1 cellular context compared by ENCODE assay signal in the genomic region with DNA sequence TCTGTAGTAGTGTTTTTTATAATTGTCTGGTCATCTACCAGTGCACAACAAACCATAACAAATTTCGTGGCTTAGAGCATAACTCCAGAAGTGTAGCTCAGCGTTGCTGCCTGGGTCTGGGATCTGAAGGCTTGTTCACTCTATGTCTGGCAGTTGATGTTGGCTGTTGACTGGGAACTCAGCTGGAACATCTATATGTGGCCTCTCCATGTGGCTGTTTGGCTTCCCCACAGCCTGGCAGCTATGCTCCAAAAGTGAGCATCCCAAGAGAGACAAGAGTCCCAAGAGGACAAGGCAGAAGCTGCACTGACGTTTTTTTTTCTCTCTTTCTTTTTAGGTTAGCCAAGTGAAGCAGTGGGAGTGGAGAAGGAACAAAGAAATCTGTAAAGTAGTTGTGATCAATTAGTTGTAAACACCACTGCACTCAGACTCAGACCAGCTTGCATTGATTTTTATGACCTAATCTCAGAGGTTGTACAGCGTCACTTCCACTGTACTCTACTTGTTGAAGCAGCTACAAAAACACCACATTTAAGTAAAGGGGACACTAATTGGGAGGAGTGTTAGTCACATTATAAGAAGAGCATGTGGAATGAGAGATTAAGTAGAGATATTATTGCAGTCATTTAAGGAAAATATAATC.
TF ChIP-seq lines count a peak whose summit lies in the region.

No MANE protein-coding gene starts in this region.

TF ChIP-seq in K562, 482 proteins besides CTCF, POLR2A, EP300 and RAD21:
- TF ChIP-seq DPF2 (IDR thresholded peaks at IDR 0.05) = no peak
- TF ChIP-seq, protein P1, sequence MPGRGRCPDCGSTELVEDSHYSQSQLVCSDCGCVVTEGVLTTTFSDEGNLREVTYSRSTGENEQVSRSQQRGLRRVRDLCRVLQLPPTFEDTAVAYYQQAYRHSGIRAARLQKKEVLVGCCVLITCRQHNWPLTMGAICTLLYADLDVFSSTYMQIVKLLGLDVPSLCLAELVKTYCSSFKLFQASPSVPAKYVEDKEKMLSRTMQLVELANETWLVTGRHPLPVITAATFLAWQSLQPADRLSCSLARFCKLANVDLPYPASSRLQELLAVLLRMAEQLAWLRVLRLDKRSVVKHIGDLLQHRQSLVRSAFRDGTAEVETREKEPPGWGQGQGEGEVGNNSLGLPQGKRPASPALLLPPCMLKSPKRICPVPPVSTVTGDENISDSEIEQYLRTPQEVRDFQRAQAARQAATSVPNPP (IDR thresholded peaks at IDR 0.05; ENCODE audit: borderline replicate concordance, insufficient read depth, insufficient read length) = no peak
- TF ChIP-seq, protein P2, sequence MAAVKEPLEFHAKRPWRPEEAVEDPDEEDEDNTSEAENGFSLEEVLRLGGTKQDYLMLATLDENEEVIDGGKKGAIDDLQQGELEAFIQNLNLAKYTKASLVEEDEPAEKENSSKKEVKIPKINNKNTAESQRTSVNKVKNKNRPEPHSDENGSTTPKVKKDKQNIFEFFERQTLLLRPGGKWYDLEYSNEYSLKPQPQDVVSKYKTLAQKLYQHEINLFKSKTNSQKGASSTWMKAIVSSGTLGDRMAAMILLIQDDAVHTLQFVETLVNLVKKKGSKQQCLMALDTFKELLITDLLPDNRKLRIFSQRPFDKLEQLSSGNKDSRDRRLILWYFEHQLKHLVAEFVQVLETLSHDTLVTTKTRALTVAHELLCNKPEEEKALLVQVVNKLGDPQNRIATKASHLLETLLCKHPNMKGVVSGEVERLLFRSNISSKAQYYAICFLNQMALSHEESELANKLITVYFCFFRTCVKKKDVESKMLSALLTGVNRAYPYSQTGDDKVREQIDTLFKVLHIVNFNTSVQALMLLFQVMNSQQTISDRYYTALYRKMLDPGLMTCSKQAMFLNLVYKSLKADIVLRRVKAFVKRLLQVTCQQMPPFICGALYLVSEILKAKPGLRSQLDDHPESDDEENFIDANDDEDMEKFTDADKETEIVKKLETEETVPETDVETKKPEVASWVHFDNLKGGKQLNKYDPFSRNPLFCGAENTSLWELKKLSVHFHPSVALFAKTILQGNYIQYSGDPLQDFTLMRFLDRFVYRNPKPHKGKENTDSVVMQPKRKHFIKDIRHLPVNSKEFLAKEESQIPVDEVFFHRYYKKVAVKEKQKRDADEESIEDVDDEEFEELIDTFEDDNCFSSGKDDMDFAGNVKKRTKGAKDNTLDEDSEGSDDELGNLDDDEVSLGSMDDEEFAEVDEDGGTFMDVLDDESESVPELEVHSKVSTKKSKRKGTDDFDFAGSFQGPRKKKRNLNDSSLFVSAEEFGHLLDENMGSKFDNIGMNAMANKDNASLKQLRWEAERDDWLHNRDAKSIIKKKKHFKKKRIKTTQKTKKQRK (IDR thresholded peaks at IDR 0.05; ENCODE audit: borderline replicate concordance, low read depth, low read length) = no peak
- no peak for TF ChIP-seq CHCHD3 (CRISPR knock-in tag; IDR thresholded peaks at IDR 0.05)
- no peak for TF ChIP-seq ARID1B (IDR thresholded peaks at IDR 0.05)
- TF ChIP-seq, protein P3, sequence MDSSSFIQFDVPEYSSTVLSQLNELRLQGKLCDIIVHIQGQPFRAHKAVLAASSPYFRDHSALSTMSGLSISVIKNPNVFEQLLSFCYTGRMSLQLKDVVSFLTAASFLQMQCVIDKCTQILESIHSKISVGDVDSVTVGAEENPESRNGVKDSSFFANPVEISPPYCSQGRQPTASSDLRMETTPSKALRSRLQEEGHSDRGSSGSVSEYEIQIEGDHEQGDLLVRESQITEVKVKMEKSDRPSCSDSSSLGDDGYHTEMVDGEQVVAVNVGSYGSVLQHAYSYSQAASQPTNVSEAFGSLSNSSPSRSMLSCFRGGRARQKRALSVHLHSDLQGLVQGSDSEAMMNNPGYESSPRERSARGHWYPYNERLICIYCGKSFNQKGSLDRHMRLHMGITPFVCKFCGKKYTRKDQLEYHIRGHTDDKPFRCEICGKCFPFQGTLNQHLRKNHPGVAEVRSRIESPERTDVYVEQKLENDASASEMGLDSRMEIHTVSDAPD (CRISPR knock-in tag; IDR thresholded peaks at IDR 0.05) = no peak
- TF ChIP-seq ARHGAP35 (IDR thresholded peaks at IDR 0.05; ENCODE audit: partially characterized antibody) = no peak
- TF ChIP-seq MIER1 (IDR thresholded peaks at IDR 0.05; ENCODE audit: low read depth) = no peak
- TF ChIP-seq PYGO2 (tag; IDR thresholded peaks at IDR 0.05) = no peak
- no peak for TF ChIP-seq ETV6 (IDR thresholded peaks at IDR 0.05; ENCODE audit: borderline replicate concordance in 1 of 2, low read depth in 2 of 2, low read length in 1 of 2)
- no peak for TF ChIP-seq ETV6 (CRISPR knock-in tag; IDR thresholded peaks at IDR 0.05; ENCODE audit: borderline replicate concordance)
- no peak for TF ChIP-seq FOXJ2 (tag; IDR thresholded peaks at IDR 0.05)
- no peak for TF ChIP-seq WHSC1 (IDR thresholded peaks at IDR 0.05; ENCODE audit: low read length)
- TF ChIP-seq ELF1 (tag; IDR thresholded peaks at IDR 0.05) = no peak
- TF ChIP-seq, protein P4, sequence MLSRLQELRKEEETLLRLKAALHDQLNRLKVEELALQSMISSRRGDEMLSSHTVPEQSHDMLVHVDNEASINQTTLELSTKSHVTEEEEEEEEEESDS (CRISPR knock-in tag; IDR thresholded peaks at IDR 0.05) = no peak
- TF ChIP-seq POLR2G (IDR thresholded peaks at IDR 0.05; ENCODE audit: low read depth, low read length) = no peak
- TF ChIP-seq, protein P5, sequence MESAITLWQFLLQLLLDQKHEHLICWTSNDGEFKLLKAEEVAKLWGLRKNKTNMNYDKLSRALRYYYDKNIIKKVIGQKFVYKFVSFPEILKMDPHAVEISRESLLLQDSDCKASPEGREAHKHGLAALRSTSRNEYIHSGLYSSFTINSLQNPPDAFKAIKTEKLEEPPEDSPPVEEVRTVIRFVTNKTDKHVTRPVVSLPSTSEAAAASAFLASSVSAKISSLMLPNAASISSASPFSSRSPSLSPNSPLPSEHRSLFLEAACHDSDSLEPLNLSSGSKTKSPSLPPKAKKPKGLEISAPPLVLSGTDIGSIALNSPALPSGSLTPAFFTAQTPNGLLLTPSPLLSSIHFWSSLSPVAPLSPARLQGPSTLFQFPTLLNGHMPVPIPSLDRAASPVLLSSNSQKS (CRISPR knock-in tag; IDR thresholded peaks at IDR 0.05) = no peak
- TF ChIP-seq HNRNPK (IDR thresholded peaks at IDR 0.05; ENCODE audit: low read depth, low read length, poor library complexity, severe bottlenecking) = no peak
- no peak for TF ChIP-seq CEBPB (tag; IDR thresholded peaks at IDR 0.05)
- TF ChIP-seq, protein P6, sequence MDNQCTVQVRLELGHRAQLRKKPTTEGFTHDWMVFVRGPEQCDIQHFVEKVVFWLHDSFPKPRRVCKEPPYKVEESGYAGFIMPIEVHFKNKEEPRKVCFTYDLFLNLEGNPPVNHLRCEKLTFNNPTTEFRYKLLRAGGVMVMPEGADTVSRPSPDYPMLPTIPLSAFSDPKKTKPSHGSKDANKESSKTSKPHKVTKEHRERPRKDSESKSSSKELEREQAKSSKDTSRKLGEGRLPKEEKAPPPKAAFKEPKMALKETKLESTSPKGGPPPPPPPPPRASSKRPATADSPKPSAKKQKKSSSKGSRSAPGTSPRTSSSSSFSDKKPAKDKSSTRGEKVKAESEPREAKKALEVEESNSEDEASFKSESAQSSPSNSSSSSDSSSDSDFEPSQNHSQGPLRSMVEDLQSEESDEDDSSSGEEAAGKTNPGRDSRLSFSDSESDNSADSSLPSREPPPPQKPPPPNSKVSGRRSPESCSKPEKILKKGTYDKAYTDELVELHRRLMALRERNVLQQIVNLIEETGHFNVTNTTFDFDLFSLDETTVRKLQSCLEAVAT (IDR thresholded peaks at IDR 0.05) = no peak
- TF ChIP-seq ATF1 (CRISPR knock-in tag; IDR thresholded peaks at IDR 0.05) = no peak
- TF ChIP-seq ATF1 (tag; IDR thresholded peaks at IDR 0.05) = no peak
